In genomic region chr3:186988806-186989205, GRCh38 we compare ENCODE assay signal across 10 cellular contexts. TPM values are rescaled to one million over a fixed set of nuclear protein-coding genes. Genes with fewer than 3 reads are reported as not detected.
DNase-seq lines count a peak whose midpoint lies in the region; ATAC-seq and TF ChIP-seq lines count a peak whose summit lies in the region.
"Had no signal": no experiment of that assay in that cellular context is flagged by ENCODE, and none has a peak within 500 bp of the region (broad histone marks: within the 10 kb centered on the region; RNA-seq: fewer than 3 reads in every experiment).

No MANE protein-coding gene starts in this region.

- WGBS in right cardiac atrium, result 97% methylated on average over 3 of the region's 3 CpGs
- 83 to 85% methylated on average over 3 of the region's 3 CpGs for WGBS in thyroid gland, 2 donors

- peaks cover 77% of the 10 kb centered on the region for H3K4me1 ChIP-seq in left ventricle myocardium inferior
- peaks cover 19% of the 10 kb centered on the region for H3K4me1 ChIP-seq in right cardiac atrium (ENCODE audit: control insufficient read depth, insufficient read depth, low read length)
- H3K4me1 ChIP-seq in thyroid gland, result peaks cover 51 to 81% of the 10 kb centered on the region in 2 donors
- H3K4me1 ChIP-seq in BE2C, result no peaks in the 10 kb centered on the region; the same call in 1 of the 2 replicates

- H3K27ac ChIP-seq in left ventricle myocardium inferior (replicated peaks), result peak overlapping the region; percentile 59
- no peak overlapping the region for H3K27ac ChIP-seq in right cardiac atrium (ENCODE audit: low read length)
- H3K27ac ChIP-seq in thyroid gland, result peak overlapping the region in 2 of 3 donors; percentile 54 to 64

- TF ChIP-seq POLR2A in thyroid gland (IDR thresholded peaks at IDR 0.05) (no peak), erythroblast (IDR thresholded peaks at IDR 0.05; ENCODE audit: low read length) (no peak)

- H3K27me3 ChIP-seq in left ventricle myocardium inferior (ENCODE audit: low read depth) (no peaks in the 10 kb centered on the region), right cardiac atrium (ENCODE audit: control insufficient read depth, insufficient read depth) (no peaks in the 10 kb centered on the region), thyroid gland (no peaks in the 10 kb centered on the region), BE2C (no peaks in the 10 kb centered on the region), MG63 (no peaks in the 10 kb centered on the region)

- H3K4me3 ChIP-seq in left ventricle myocardium inferior (no peak overlapping the region), right cardiac atrium (ENCODE audit: low read length) (no peak overlapping the region), thyroid gland (replicated peaks in 1 of 3) (no peak overlapping the region), BE2C (ENCODE audit: low read depth, low read length) (no peak overlapping the region), MG63 (no peak overlapping the region)

- no peak for ATAC-seq in right cardiac atrium
- ATAC-seq in HG02571 (IDR thresholded peaks at IDR 0.05; ENCODE audit: unreplicated experiment), result peak; percentile 75
- peak; percentile 80 for ATAC-seq in HG03520 (IDR thresholded peaks at IDR 0.05; ENCODE audit: unreplicated experiment)

- H3K36me3 ChIP-seq in left ventricle myocardium inferior (peaks cover 8% of the 10 kb centered on the region), thyroid gland (no peaks in the 10 kb centered on the region), BE2C (peaks cover 7% of the 10 kb centered on the region), MG63 (no peaks in the 10 kb centered on the region)

- intact Hi-C loops in left ventricle myocardium inferior (cut with micrococcal nuclease) (no loop called here), right cardiac atrium (cut with DNase I) (no loop called here), thyroid gland (cut with DNase I) (no loop called here)

- DNase-seq in left ventricle myocardium inferior (no peak), right cardiac atrium (no peak), thyroid gland (no peak), erythroblast (lab: John Stamatoyannopoulos, UW) (no peak), BE2C (no peak), MG63 (no peak)
- DNase-seq: aorta, NCI-H187 treated with DMSO at 0.1 percent for 48 hours had no signal

- H3K9me3 ChIP-seq in left ventricle myocardium inferior (replicated peaks) (no peaks in the 10 kb centered on the region), right cardiac atrium (ENCODE audit: control insufficient read depth, low read length) (no peaks in the 10 kb centered on the region), thyroid gland (no peaks in the 10 kb centered on the region), BE2C (no peaks in the 10 kb centered on the region), MG63 (no peaks in the 10 kb centered on the region)

- TF ChIP-seq CTCF in left ventricle myocardium inferior (IDR thresholded peaks at IDR 0.05; ENCODE audit: borderline replicate concordance), result no peak
- TF ChIP-seq CTCF in thyroid gland (IDR thresholded peaks at IDR 0.05), result no peak
- no peak for TF ChIP-seq CTCF in BE2C (IDR thresholded peaks at IDR 0.05; ENCODE audit: low read depth, low read length)

RNA-seq across cellular contexts. Expression of gene ST6GAL1, which starts 58.5 kb away (rescaled TPM):
- total RNA-seq in left ventricle myocardium inferior, result 84.3 TPM
- total RNA-seq in right cardiac atrium, result 10 to 100 TPM; 63.3 to 69.2 (median 65.7) TPM
- polyA plus RNA-seq in right cardiac atrium, result 25.2 TPM
- 100 to 1,000 TPM in 2 of 4 donors, 10 to 100 TPM in 2; 74.8 to 189 (median 113) TPM for total RNA-seq in thyroid gland
- polyA plus RNA-seq in BE2C (2012; ENCODE audit: insufficient read depth, insufficient read length, low read depth), result 38.7 TPM
- 5.6 and 9.4 TPM in 2 replicates for total RNA-seq in MG63 (2014; rRNA removed; shearing (Covaris generic); ENCODE audit: low replicate concordance)

Comparison
In these comparisons a context has a peak if more than half of its experiments do, and no peak if none do; other contexts are left out.
1. ATAC-seq: peak in HG02571 (single experiment) and HG03520 (single experiment); none in right cardiac atrium (0 of 2).